1 cellular context compared by ENCODE assay signal in genomic region chr12:54227376-54227775, GRCh38.
TF ChIP-seq lines count a peak whose summit lies in the region.

No MANE protein-coding gene starts in this region.

TF ChIP-seq in IMR-90, 13 proteins besides CTCF, POLR2A, EP300 and RAD21:
- TF ChIP-seq MAFK (IDR thresholded peaks at IDR 0.05; ENCODE audit: low read depth, low read length) (no peak), ELK1 (IDR thresholded peaks at IDR 0.05; ENCODE audit: borderline replicate concordance, low read depth, low read length) (no peak), BHLHE40 (IDR thresholded peaks at IDR 0.05; ENCODE audit: low read depth, low read length) (no peak), MXI1 (IDR thresholded peaks at IDR 0.05; ENCODE audit: borderline replicate concordance, low read depth, low read length) (no peak), RCOR1 (IDR thresholded peaks at IDR 0.05; ENCODE audit: insufficient replicate concordance, low read length) (no peak), USF2 (IDR thresholded peaks at IDR 0.05; ENCODE audit: low read depth, low read length) (no peak), CHD1 (IDR thresholded peaks at IDR 0.05; ENCODE audit: low read depth, low read length) (no peak), NFE2L2 (IDR thresholded peaks at IDR 0.05; ENCODE audit: low read depth, low read length) (no peak), MAZ (IDR thresholded peaks at IDR 0.05; ENCODE audit: borderline replicate concordance, low read depth, low read length) (no peak), CEBPB (IDR thresholded peaks at IDR 0.05; ENCODE audit: low read depth, low read length) (no peak), FOS (IDR thresholded peaks at IDR 0.05; ENCODE audit: low read depth, low read length) (no peak), SMC3 (IDR thresholded peaks at IDR 0.05; ENCODE audit: low read depth, low read length) (no peak), RFX5 (IDR thresholded peaks at IDR 0.05; ENCODE audit: low read depth, low read length) (no peak)
